34 cellular contexts compared by ENCODE assay signal in the genomic region with DNA sequence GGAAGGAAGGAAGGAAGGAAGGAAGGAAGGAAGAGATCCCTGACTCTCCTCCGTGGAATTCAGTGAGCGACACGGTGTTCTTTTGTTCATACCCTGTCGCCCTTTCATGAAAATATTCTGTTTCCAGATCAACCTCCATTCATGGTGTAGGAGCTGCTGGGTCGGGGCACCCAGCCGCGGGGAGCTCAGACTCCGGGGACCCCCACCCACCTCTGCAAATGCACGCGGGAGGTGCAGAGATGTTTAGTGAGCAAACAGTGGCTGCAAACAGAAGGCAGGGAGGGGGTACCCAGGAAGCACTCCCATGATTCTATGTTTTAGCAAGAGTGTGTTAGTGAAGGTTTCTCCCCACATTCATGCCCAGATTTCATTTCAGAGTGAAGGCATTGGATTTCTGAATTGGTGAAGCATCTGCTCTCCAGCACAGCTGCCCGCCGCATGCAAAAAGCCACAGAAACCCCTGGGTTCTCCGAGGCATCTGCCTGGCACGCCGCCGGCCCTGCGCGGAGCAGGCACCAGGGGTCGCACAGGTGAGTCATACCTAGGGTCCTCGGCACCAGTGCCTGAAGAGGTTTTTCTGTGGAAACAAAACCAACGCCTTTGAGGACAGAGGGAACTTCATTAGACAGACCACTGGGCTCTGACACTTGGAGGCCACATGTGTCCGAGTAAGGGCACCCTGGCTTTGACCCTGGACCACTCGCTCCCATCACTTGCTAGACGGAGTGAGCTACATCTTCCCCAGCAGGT.
A peak's percentile ranks its signal among the peaks of the same experiment; 100 is the strongest.
DNase-seq lines count a peak whose midpoint lies in the region; ATAC-seq, FAIRE-seq and TF ChIP-seq lines count a peak whose summit lies in the region.
"Had no signal": no experiment of that assay in that cellular context is flagged by ENCODE, and none has a peak within 500 bp of the region (broad histone marks: within the 10 kb centered on the region; RNA-seq: fewer than 3 reads in every experiment).

No MANE protein-coding gene starts in this region.

- 93% methylated on average over 20 of the region's 24 CpGs for WGBS in SK-N-SH (ENCODE audit: low lambda C conversion rate)
- 86 to 92% methylated on average over 12 to 24 of the region's 24 CpGs for WGBS in endodermal cell (ENCODE audit: insufficient coverage in 1 of 2, insufficient read length in 1 of 2), 2 experiments
- 80 to 82% methylated on average over 24 of the region's 24 CpGs for WGBS in pancreas, 2 donors

- H4K20me1 ChIP-seq in SK-N-SH (ENCODE audit: insufficient read depth) = no peaks in the 10 kb centered on the region

- no peak for TF ChIP-seq EP300 in SK-N-SH (IDR thresholded peaks at IDR 0.05; ENCODE audit: borderline replicate concordance in 1 of 2, low read depth in 1 of 2, low read length in 1 of 2)

- POLR2A ChIA-PET in SK-N-SH (lab: Yijun Ruan, JAX) = no interaction called here

- no peak for TF ChIP-seq RAD21 in SK-N-SH (IDR thresholded peaks at IDR 0.05; ENCODE audit: low read length)

- H3K36me3 ChIP-seq in SK-N-SH (replicated peaks in 1 of 2; ENCODE audit: control insufficient read depth in 1 of 2, insufficient read depth in 2 of 2, low read length in 1 of 2) (no peaks in the 10 kb centered on the region), endodermal cell (ENCODE audit: control insufficient read depth, insufficient read depth, low read length) (no peaks in the 10 kb centered on the region), pancreas (peaks cover 0 to 29% (median 3%) of the 10 kb centered on the region in 3 donors)

- intact Hi-C loops in pancreas (cut with DNase I) = loop anchor here in 1 of 3 donors (10.0 kb wide), 1 partner anchor 185 kb away; no protein-coding TSS in a partner anchor

- H3K4me1 ChIP-seq in SK-N-SH (ENCODE audit: control insufficient read depth in 1 of 2, insufficient read depth in 2 of 2, low read depth in 1 of 2, low read length in 1 of 2) = no peaks in the 10 kb centered on the region
- H3K4me1 ChIP-seq in endodermal cell (ENCODE audit: control insufficient read depth, insufficient read depth, low read length) = no peaks in the 10 kb centered on the region
- H3K4me1 ChIP-seq in pancreas = peaks cover 0 to 4% (median 0%) of the 10 kb centered on the region in 3 donors
- H3K4me1 ChIP-seq: testis had no signal

- H3K4me1 Mint-ChIP-seq in endodermal cell = no peaks in the 10 kb centered on the region
- H3K4me1 Mint-ChIP-seq in stimulated activated memory B cell treated with anti-CD40 and anti-IgM and Interleukin-4, amounts not matched to agents 10 μg/mL and 1 μg/mL and 100 μg/mL, for 72 hours = peaks cover 17% of the 10 kb centered on the region
- H3K4me1 Mint-ChIP-seq: brain had no signal

- no peaks in the 10 kb centered on the region for H3K27me3 Mint-ChIP-seq in endodermal cell (ENCODE audit: insufficient read depth)
- H3K27me3 Mint-ChIP-seq in stimulated activated memory B cell treated with anti-CD40 and anti-IgM and Interleukin-4, amounts not matched to agents 10 μg/mL and 1 μg/mL and 100 μg/mL, for 72 hours = no peaks in the 10 kb centered on the region
- H3K27me3 Mint-ChIP-seq: activated CD8-positive, alpha-beta T cell treated with anti-CD3 and anti-CD28 coated beads for 36 hours; brain; naive B cell had no signal

- no peak for FAIRE-seq in pancreas (lab: Jason Lieb, UNC)
- FAIRE-seq: A204.1, D721Med, frontal cortex, GM18507, keratinocyte had no signal

- peaks cover 6% of the 10 kb centered on the region for H3K36me3 Mint-ChIP-seq in endodermal cell (ENCODE audit: low read depth)
- no peaks in the 10 kb centered on the region for H3K36me3 Mint-ChIP-seq in stimulated activated memory B cell treated with anti-CD40 and anti-IgM and Interleukin-4, amounts not matched to agents 10 μg/mL and 1 μg/mL and 100 μg/mL, for 72 hours
- H3K36me3 Mint-ChIP-seq: CD4-positive, alpha-beta memory T cell; naive B cell had no signal

- CTCF ChIA-PET in SK-N-SH (lab: Yijun Ruan, JAX) = interaction anchor here (0.6 to 4.0 kb wide), 18 partner anchors 8 to 1368 kb away, joined by 3 to 45 read pairs (median 4); no protein-coding TSS in a partner anchor

- H3F3A ChIP-seq in SK-N-SH (replicated peaks; ENCODE audit: insufficient read depth) = no peaks in the 10 kb centered on the region

- no peak overlapping the region for H3K4me3 Mint-ChIP-seq in endodermal cell
- H3K4me3 Mint-ChIP-seq in stimulated activated memory B cell treated with anti-CD40 and anti-IgM and Interleukin-4, amounts not matched to agents 10 μg/mL and 1 μg/mL and 100 μg/mL, for 72 hours = no peak overlapping the region
- H3K4me3 Mint-ChIP-seq: activated CD8-positive, alpha-beta T cell treated with anti-CD3 and anti-CD28 coated beads for 36 hours; brain; CD4-positive, alpha-beta memory T cell; T-helper 2 cell treated with Interferon-gamma antibody and Interleukin-4, amounts not matched to agents 5 μg/mL and 100 μg/mL, for 36 hours had no signal

- ATAC-seq in SK-N-SH treated with all-trans-retinoic acid at 6 μM for 48 hours (no peak), pancreas (no peak), GM21529 (IDR thresholded peaks at IDR 0.05; ENCODE audit: unreplicated experiment) (no peak)
- no peak for ATAC-seq in stimulated activated memory B cell treated with anti-CD40 and anti-IgM and Interleukin-4, amounts not matched to agents 10 μg/mL and 1 μg/mL and 100 μg/mL, for 72 hours
- ATAC-seq: activated CD8-positive, alpha-beta T cell treated with anti-CD3 and anti-CD28 coated beads for 36 hours; PC-3; Right ventricle myocardium inferior; stimulated activated naive CD8-positive, alpha-beta T cell treated with anti-CD3 and anti-CD28 coated beads, Interleukin-15, Interleukin-2, amounts not matched to agents 100 U/mL and 50 U/mL, for 24 hours had no signal

- H3K9ac ChIP-seq in SK-N-SH (no peak overlapping the region), endodermal cell (ENCODE audit: extremely low read depth, low read length, poor library complexity, severe bottlenecking) (no peak overlapping the region)

- no peaks in the 10 kb centered on the region for H3K27me3 ChIP-seq in SK-N-SH (ENCODE audit: insufficient read depth)
- H3K27me3 ChIP-seq in endodermal cell (ENCODE audit: control insufficient read depth, insufficient read depth, low read length, poor library complexity, severe bottlenecking) = no peaks in the 10 kb centered on the region
- no peaks in the 10 kb centered on the region for H3K27me3 ChIP-seq in pancreas
- H3K27me3 ChIP-seq: heart right ventricle, testis had no signal

- no peak overlapping the region for H2AFZ ChIP-seq in SK-N-SH (ENCODE audit: low read depth)

- no peaks in the 10 kb centered on the region for H3K79me2 ChIP-seq in SK-N-SH (ENCODE audit: insufficient read depth)

- no peak overlapping the region for H3K4me3 ChIP-seq in SK-N-SH (ENCODE audit: low read depth in 2 of 2, low read length in 1 of 2)
- no peak overlapping the region for H3K4me3 ChIP-seq in endodermal cell (ENCODE audit: low read length)
- no peak overlapping the region for H3K4me3 ChIP-seq in pancreas
- H3K4me3 ChIP-seq: heart right ventricle, skin epidermis, testis had no signal

- H3K27ac Mint-ChIP-seq in endodermal cell = no peak overlapping the region
- peak overlapping the region; percentile 83 for H3K27ac Mint-ChIP-seq in stimulated activated memory B cell treated with anti-CD40 and anti-IgM and Interleukin-4, amounts not matched to agents 10 μg/mL and 1 μg/mL and 100 μg/mL, for 72 hours
- H3K27ac Mint-ChIP-seq: activated CD8-positive, alpha-beta T cell treated with anti-CD3 and anti-CD28 coated beads for 36 hours; T-helper 2 cell treated with Interferon-gamma antibody and Interleukin-4, amounts not matched to agents 5 μg/mL and 100 μg/mL, for 36 hours had no signal

- H3K27ac ChIP-seq in SK-N-SH (ENCODE audit: low read depth in 2 of 2, low read length in 1 of 2) (no peak overlapping the region), endodermal cell (ENCODE audit: low read depth, low read length) (no peak overlapping the region), pancreas (no peak overlapping the region)
- H3K27ac ChIP-seq: skin epidermis, testis had no signal

- no peaks in the 10 kb centered on the region for H3K9me2 ChIP-seq in SK-N-SH

- H3K4me2 ChIP-seq in SK-N-SH = no peak overlapping the region

- H3K9me3 ChIP-seq in SK-N-SH (no peaks in the 10 kb centered on the region), endodermal cell (ENCODE audit: control insufficient read depth, low read length) (peaks cover 13% of the 10 kb centered on the region), pancreas (no peaks in the 10 kb centered on the region)
- H3K9me3 ChIP-seq: testis had no signal

- peaks cover 13% of the 10 kb centered on the region for H3K9me3 Mint-ChIP-seq in endodermal cell
- H3K9me3 Mint-ChIP-seq in stimulated activated memory B cell treated with anti-CD40 and anti-IgM and Interleukin-4, amounts not matched to agents 10 μg/mL and 1 μg/mL and 100 μg/mL, for 72 hours = peaks cover 4% of the 10 kb centered on the region

- TF ChIP-seq CTCF in SK-N-SH (IDR thresholded peaks at IDR 0.05) (no peak), endodermal cell (conservative IDR thresholded peaks at IDR 0.05) (peak; percentile 29), pancreas (IDR thresholded peaks at IDR 0.05) (no peak)

- DNase-seq in SK-N-SH (peak; percentile 19), NCI-H69 (lab: John Stamatoyannopoulos, UW) (peak; percentile 19), endodermal cell (peak; percentile 54), pancreas (no peak)
- DNase-seq in activated CD4-positive, alpha-beta T cell treated with anti-CD3 and anti-CD28 coated beads, Interleukin-2, amount 50 U/mL, for 1 hour = no peak
- DNase-seq: activated CD4-positive, alpha-beta T cell treated with anti-CD3 and anti-CD28 coated beads for 1 hour; activated CD8-positive, alpha-beta memory T cell treated with anti-CD3 and anti-CD28 coated beads, Interleukin-2, amount 50 U/mL, for 48 hours; activated CD8-positive, alpha-beta T cell treated with anti-CD3 and anti-CD28 coated beads for 36 hours; activated naive CD4-positive, alpha-beta T cell treated with anti-CD3 and anti-CD28 coated beads, Interleukin-2, amount 50 U/mL, for 16 hours; CD4-positive, alpha-beta memory T cell; DND-41; HCEC 1CT; heart right ventricle; Karpas-422; left ventricle myocardium superior; naive B cell; NCI-H146; NCI-H446 treated with DMSO at 0.1 percent for 48 hours; NK-92 treated with Interleukin-12 subunit alpha and Interleukin-12 subunit beta, amount 100 ng/mL, for 24 hours; PC-3; stimulated activated naive CD8-positive, alpha-beta T cell treated with anti-CD3 and anti-CD28 coated beads, Interleukin-15, Interleukin-2, amounts not matched to agents 100 U/mL and 50 U/mL, for 24 hours; testis had no signal

TF ChIP-seq in SK-N-SH, 30 proteins besides CTCF, POLR2A, EP300 and RAD21 (continues in another document):
- TF ChIP-seq SIN3A (IDR thresholded peaks at IDR 0.05; ENCODE audit: borderline replicate concordance, low read depth, low read length) (no peak), EZH2phosphoT487 (IDR thresholded peaks at IDR 0.05; ENCODE audit: borderline replicate concordance, low read depth) (no peak), MEF2A (IDR thresholded peaks at IDR 0.05; ENCODE audit: borderline replicate concordance, low read depth) (no peak)

TF ChIP-seq in SK-N-SH treated with all-trans-retinoic acid at 6 μM for 48 hours, 23 proteins besides CTCF, POLR2A, EP300 and RAD21 (continues in another document):
- TF ChIP-seq SNAI2 (CRISPR knock-in tag; IDR thresholded peaks at IDR 0.05) = no peak

Comparison
In these comparisons a context has a peak if more than half of its experiments do, and no peak if none do; other contexts are left out.
1. DNase-seq: peak in SK-N-SH (single experiment), NCI-H69 (single experiment) and endodermal cell (single experiment); none in pancreas (0 of 6) and activated CD4-positive, alpha-beta T cell treated with anti-CD3 and anti-CD28 coated beads, Interleukin-2, amount 50 U/mL, for 1 hour (single experiment).